8 cellular contexts compared by ENCODE assay signal in the genomic region with DNA sequence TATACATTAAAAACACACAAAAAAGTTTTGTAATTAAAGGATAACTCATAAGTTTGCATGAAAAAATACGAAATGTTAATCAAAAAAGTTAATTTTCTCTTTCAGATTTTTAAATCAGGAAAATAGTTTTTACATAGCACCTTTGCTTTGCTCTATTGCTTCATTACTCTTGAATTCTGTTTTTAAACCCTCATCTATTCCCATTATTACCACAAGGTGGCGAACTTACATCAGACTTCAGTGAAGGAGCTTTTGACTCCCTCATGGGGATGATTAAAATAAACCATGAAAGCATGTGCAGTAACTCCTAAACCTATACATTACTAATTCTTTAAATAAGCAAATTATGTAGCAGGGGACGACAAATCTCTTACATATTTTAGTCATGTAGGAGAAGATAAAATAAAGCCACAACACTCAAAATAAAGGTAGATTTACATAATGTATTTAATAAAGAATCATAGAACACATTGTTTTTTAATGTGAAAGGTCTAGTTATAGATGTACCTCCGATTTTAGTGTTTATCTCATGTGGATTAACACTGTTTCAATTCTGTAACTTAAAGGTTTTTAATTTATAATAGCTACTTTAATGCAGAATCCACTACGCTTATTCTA.
A peak's percentile ranks its signal among the peaks of the same experiment; 100 is the strongest.
DNase-seq lines count a peak whose midpoint lies in the region; ATAC-seq, FAIRE-seq and TF ChIP-seq lines count a peak whose summit lies in the region.

No MANE protein-coding gene starts in this region.

- no peak overlapping the region for H3K4me2 ChIP-seq in SU-DHL-6 (ENCODE audit: low read depth, low read length, poor library complexity, severe bottlenecking)

- H3K36me3 ChIP-seq in SU-DHL-6 (ENCODE audit: low read length): no peaks in the 10 kb centered on the region
- no peaks in the 10 kb centered on the region for H3K36me3 ChIP-seq in gastroesophageal sphincter
- H3K36me3 ChIP-seq in small intestine (ENCODE audit: control insufficient read depth in 2 of 2, insufficient read depth in 2 of 2, low read length in 2 of 2): no peaks in the 10 kb centered on the region

- H3K4me3 ChIP-seq in SU-DHL-6 (ENCODE audit: insufficient read depth, low read length, poor library complexity, severe bottlenecking) (no peak overlapping the region), gastroesophageal sphincter (no peak overlapping the region), small intestine (ENCODE audit: low read depth in 1 of 2, low read length in 2 of 2) (no peak overlapping the region)

- peak; percentile 77 for TF ChIP-seq CTCF in 22Rv1 (IDR thresholded peaks at IDR 0.05)
- peak; percentile 33; the same call in 1 of the 2 replicates for TF ChIP-seq CTCF in GM12874 (IDR thresholded peaks at IDR 0.05; ENCODE audit: insufficient read depth, low read depth, low read length)
- peak; percentile 44 for TF ChIP-seq CTCF in SU-DHL-6 (IDR thresholded peaks at IDR 0.05; ENCODE audit: insufficient read depth, low read length, poor library complexity, severe bottlenecking)
- TF ChIP-seq CTCF in gastroesophageal sphincter (IDR thresholded peaks at IDR 0.05): peak; percentile 42 to 70 (median 52)

- H3K9me3 ChIP-seq in SU-DHL-6 (ENCODE audit: insufficient read depth, low read length) (no peaks in the 10 kb centered on the region), gastroesophageal sphincter (no peaks in the 10 kb centered on the region), small intestine (ENCODE audit: control insufficient read depth, low read depth) (no peaks in the 10 kb centered on the region)

- H3K27me3 ChIP-seq in SU-DHL-6 (ENCODE audit: low read length) (no peaks in the 10 kb centered on the region), gastroesophageal sphincter (no peaks in the 10 kb centered on the region), small intestine (ENCODE audit: control insufficient read depth in 2 of 2, insufficient read depth in 2 of 2, low read length in 2 of 2) (no peaks in the 10 kb centered on the region)

- 12 to 15% methylated on average over 5 of the region's 5 CpGs for WGBS in gastroesophageal sphincter (ENCODE audit: low coverage in 1 of 2), 2 donors
- 17 to 18% (median 17%) methylated on average over 5 of the region's 5 CpGs for WGBS in small intestine, 3 donors

- no peaks in the 10 kb centered on the region for H3K4me1 ChIP-seq in gastroesophageal sphincter
- H3K4me1 ChIP-seq in small intestine (ENCODE audit: control insufficient read depth in 2 of 2, insufficient read depth in 1 of 2, low read depth in 1 of 2, low read length in 1 of 2): no peaks in the 10 kb centered on the region

- ATAC-seq in HG02678 (IDR thresholded peaks at IDR 0.05; ENCODE audit: unreplicated experiment) (peak; percentile 84), gastroesophageal sphincter (no peak)

- H3K9ac ChIP-seq in SU-DHL-6 (ENCODE audit: low read length): no peak overlapping the region

- no peak for TF ChIP-seq POLR2A in gastroesophageal sphincter (IDR thresholded peaks at IDR 0.05)

- no peaks in the 10 kb centered on the region for H3F3A ChIP-seq in SU-DHL-6 (ENCODE audit: insufficient read depth)

- H3K79me2 ChIP-seq in SU-DHL-6 (ENCODE audit: insufficient read depth, low read length): no peaks in the 10 kb centered on the region

- TF ChIP-seq EP300 in gastroesophageal sphincter (IDR thresholded peaks at IDR 0.05): no peak

- no peaks in the 10 kb centered on the region for H4K20me1 ChIP-seq in SU-DHL-6 (ENCODE audit: low read depth, low read length)

- no peak overlapping the region for H2AFZ ChIP-seq in SU-DHL-6 (ENCODE audit: low read depth, low read length, severe bottlenecking)

- no peaks in the 10 kb centered on the region for H3K9me2 ChIP-seq in SU-DHL-6 (replicated peaks; ENCODE audit: insufficient read depth, low read length)

- no peak overlapping the region for H3K27ac ChIP-seq in 22Rv1
- no peak overlapping the region for H3K27ac ChIP-seq in SU-DHL-6 (ENCODE audit: low read depth, low read length)
- no peak overlapping the region for H3K27ac ChIP-seq in gastroesophageal sphincter
- no peak overlapping the region for H3K27ac ChIP-seq in small intestine (ENCODE audit: low read depth in 1 of 2, low read length in 1 of 2)

- DNase-seq in NCI-H1417 treated with DMSO at 0.1 percent for 48 hours (lab: John Stamatoyannopoulos, UW) (peak; percentile 74), small intestine (peak; percentile 52)
- DNase-seq in stimulated activated CD4-positive, alpha-beta T cell treated with anti-CD3 and anti-CD28 coated beads, Interleukin-15, amount 100 ng/mL, for 24 hours: no peak

- peak; percentile 39 for FAIRE-seq in small intestine (lab: Jason Lieb, UNC)
